2 cellular contexts compared by ENCODE assay signal in the genomic region with DNA sequence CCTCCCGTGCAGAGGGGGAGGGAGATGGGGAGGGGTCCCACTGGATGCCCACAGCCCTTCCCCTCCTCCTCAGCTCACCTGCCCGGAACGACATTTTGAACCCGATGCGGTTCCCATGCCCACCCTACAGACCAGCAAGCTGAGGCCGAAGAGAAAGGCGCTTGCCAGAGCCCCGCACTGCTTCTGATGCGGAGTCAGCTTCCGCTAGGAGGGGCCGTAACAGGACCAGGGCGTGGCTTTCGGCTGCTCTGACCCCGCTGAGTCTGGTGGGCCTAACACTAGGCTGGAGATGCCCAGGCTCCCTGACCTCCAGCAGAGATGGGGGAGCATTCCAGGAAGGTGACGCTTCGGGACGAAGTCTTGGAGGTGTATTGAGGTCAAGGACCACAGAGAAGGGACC.
A peak's percentile ranks its signal among the peaks of the same experiment; 100 is the strongest.
TF ChIP-seq lines count a peak whose summit lies in the region.

No MANE protein-coding gene starts in this region.

TF ChIP-seq in GM23338, 12 proteins besides CTCF, POLR2A, EP300 and RAD21:
- TF ChIP-seq JUNB (IDR thresholded peaks at IDR 0.05; ENCODE audit: unreplicated experiment), result no peak
- no peak for TF ChIP-seq STAT1 (IDR thresholded peaks at IDR 0.05; ENCODE audit: unreplicated experiment)
- TF ChIP-seq EZH2 (IDR thresholded peaks at IDR 0.05; ENCODE audit: low read depth, unreplicated experiment), result peak; percentile 74

TF ChIP-seq in IMR-90, 13 proteins besides CTCF, POLR2A, EP300 and RAD21:
- TF ChIP-seq CEBPB (IDR thresholded peaks at IDR 0.05; ENCODE audit: low read depth, low read length), result no peak
- no peak for TF ChIP-seq BHLHE40 (IDR thresholded peaks at IDR 0.05; ENCODE audit: low read depth, low read length)
- no peak for TF ChIP-seq SMC3 (IDR thresholded peaks at IDR 0.05; ENCODE audit: low read depth, low read length)
- TF ChIP-seq, protein P1, sequence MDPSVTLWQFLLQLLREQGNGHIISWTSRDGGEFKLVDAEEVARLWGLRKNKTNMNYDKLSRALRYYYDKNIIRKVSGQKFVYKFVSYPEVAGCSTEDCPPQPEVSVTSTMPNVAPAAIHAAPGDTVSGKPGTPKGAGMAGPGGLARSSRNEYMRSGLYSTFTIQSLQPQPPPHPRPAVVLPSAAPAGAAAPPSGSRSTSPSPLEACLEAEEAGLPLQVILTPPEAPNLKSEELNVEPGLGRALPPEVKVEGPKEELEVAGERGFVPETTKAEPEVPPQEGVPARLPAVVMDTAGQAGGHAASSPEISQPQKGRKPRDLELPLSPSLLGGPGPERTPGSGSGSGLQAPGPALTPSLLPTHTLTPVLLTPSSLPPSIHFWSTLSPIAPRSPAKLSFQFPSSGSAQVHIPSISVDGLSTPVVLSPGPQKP (IDR thresholded peaks at IDR 0.05; ENCODE audit: borderline replicate concordance, low read depth, low read length), result no peak
- TF ChIP-seq MAFK (IDR thresholded peaks at IDR 0.05; ENCODE audit: low read depth, low read length), result no peak
- TF ChIP-seq RFX5 (IDR thresholded peaks at IDR 0.05; ENCODE audit: low read depth, low read length), result no peak
- TF ChIP-seq MAZ (IDR thresholded peaks at IDR 0.05; ENCODE audit: borderline replicate concordance, low read depth, low read length), result no peak
